10 cellular contexts compared by ENCODE assay signal in the genomic region with DNA sequence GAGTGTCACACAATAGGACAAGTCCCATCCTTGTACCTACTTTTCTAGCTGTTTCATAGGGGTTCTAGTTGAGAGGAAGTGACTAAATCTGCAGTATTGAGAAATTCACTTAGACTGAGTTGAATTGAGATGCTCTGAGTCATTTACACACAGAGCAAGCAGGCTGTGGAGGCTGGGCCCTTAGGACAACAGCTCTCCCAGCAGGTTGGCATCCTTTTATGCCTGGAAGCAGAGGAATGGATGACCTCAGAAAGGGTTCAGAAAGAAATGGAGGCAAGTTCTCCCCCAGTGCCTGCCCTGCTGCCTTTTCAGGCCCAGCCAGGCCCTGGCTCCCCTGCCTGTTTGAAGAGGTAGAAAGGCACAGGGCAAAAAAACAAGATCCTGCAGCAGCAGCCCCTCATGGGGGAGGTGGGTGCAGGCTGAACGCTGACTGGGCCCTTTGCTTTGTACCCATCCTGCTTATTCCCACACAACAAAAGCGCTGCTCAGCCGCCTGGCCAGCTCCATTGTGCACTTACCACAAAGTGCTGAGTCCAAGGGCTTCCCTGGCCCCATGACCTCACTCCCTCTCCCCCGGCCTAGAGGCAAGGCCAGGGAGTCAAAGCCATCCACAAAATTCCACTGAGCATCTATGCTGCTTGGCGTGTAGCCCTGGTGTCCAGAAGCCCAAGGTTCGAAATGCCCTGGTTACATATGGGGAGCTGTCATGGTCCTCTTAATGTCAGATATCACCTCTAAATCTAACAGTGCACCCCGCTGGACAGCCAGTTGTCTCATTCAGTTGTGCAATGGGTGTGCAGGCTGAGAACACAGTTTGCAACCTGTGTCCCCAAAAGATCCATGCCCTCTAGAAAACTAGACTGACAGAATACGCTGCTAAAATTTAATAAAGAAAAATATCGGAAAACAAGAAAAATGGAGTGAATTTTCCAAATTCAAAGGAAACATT. TPM values are rescaled to one million over a fixed set of nuclear protein-coding genes. Genes with fewer than 3 reads are reported as not detected.
A peak's percentile ranks its signal among the peaks of the same experiment; 100 is the strongest.
DNase-seq lines count a peak whose midpoint lies in the region; ATAC-seq, FAIRE-seq and TF ChIP-seq lines count a peak whose summit lies in the region.
"Had no signal": no experiment of that assay in that cellular context is flagged by ENCODE, and none has a peak within 500 bp of the region (broad histone marks: within the 10 kb centered on the region; RNA-seq: fewer than 3 reads in every experiment).

No MANE protein-coding gene starts in this region.

- no peaks in the 10 kb centered on the region for H3K4me1 Mint-ChIP-seq in stimulated activated naive B cell treated with anti-CD40 and anti-IgM and Interleukin-4, amounts not matched to agents 10 μg/mL and 1 μg/mL and 100 μg/mL, for 72 hours
- H3K4me1 Mint-ChIP-seq: nephron had no signal

- no peak for FAIRE-seq in kidney (lab: Jason Lieb, UNC)

- H3K9me3 Mint-ChIP-seq in stimulated activated naive B cell treated with anti-CD40 and anti-IgM and Interleukin-4, amounts not matched to agents 10 μg/mL and 1 μg/mL and 100 μg/mL, for 72 hours = no peaks in the 10 kb centered on the region
- H3K9me3 Mint-ChIP-seq: nephron had no signal

- H3K9ac ChIP-seq in HUES48 (ENCODE audit: low read depth, low read length) (peak overlapping the region; percentile 57), kidney (ENCODE audit: low read length in 2 of 2) (no peak overlapping the region)
- H3K9ac ChIP-seq: KMS-11 had no signal

- peak; percentile 87 for DNase-seq in CD1c-positive myeloid dendritic cell (ENCODE audit: extremely low spot score)
- DNase-seq in adrenal gland = peak; percentile 45 to 89 (median 87)
- peak; percentile 42 for DNase-seq in hippocampal formation (lab: John Stamatoyannopoulos, UW)
- DNase-seq in stimulated activated naive CD8-positive, alpha-beta T cell treated with anti-CD3 and anti-CD28 coated beads, Interleukin-15, Interleukin-2, amounts not matched to agents 100 U/mL and 50 U/mL, for 24 hours = peak; percentile 13
- no peak for DNase-seq in kidney
- no peak for DNase-seq in stimulated activated naive B cell treated with anti-CD40 and anti-IgM and Interleukin-4, amounts not matched to agents 10 μg/mL and 1 μg/mL and 100 μg/mL, for 72 hours
- DNase-seq in G401 (ENCODE audit: low spot score) = no peak

- H3K9me3 ChIP-seq in HUES48 (ENCODE audit: control insufficient read depth, insufficient read depth, low read length) (no peaks in the 10 kb centered on the region), adrenal gland (replicated peaks in 1 of 3) (no peaks in the 10 kb centered on the region), kidney (ENCODE audit: control insufficient read depth in 1 of 2, low read length in 2 of 2) (no peaks in the 10 kb centered on the region)

- H3K36me3 Mint-ChIP-seq in stimulated activated naive B cell treated with anti-CD40 and anti-IgM and Interleukin-4, amounts not matched to agents 10 μg/mL and 1 μg/mL and 100 μg/mL, for 72 hours = peaks cover 0 to 3% of the 10 kb centered on the region in 2 donors

- intact Hi-C loops in adrenal gland (cut with DNase I) = loop anchor here in 1 of 2 donors (10.0 kb wide), 1 partner anchor 54 kb away; a partner anchor contains a TSS
- intact Hi-C loops in kidney (cut with DNase I) = no loop called here

- H3K27ac Mint-ChIP-seq in stimulated activated naive B cell treated with anti-CD40 and anti-IgM and Interleukin-4, amounts not matched to agents 10 μg/mL and 1 μg/mL and 100 μg/mL, for 72 hours = no peak overlapping the region
- H3K27ac Mint-ChIP-seq: nephron had no signal

- peaks cover 17% of the 10 kb centered on the region for H3K4me1 ChIP-seq in HUES48 (ENCODE audit: control insufficient read depth, insufficient read depth, low read length)
- peaks cover 4 to 28% of the 10 kb centered on the region in 2 donors for H3K4me1 ChIP-seq in adrenal gland (replicated peaks in 1 of 2)
- no peaks in the 10 kb centered on the region for H3K4me1 ChIP-seq in kidney (ENCODE audit: control insufficient read depth in 1 of 2, insufficient read depth in 1 of 2, low read depth in 1 of 2, low read length in 2 of 2)

- TF ChIP-seq POLR2A in adrenal gland (IDR thresholded peaks at IDR 0.05) = no peak

- no peak overlapping the region for H3K4me3 Mint-ChIP-seq in stimulated activated naive B cell treated with anti-CD40 and anti-IgM and Interleukin-4, amounts not matched to agents 10 μg/mL and 1 μg/mL and 100 μg/mL, for 72 hours
- H3K4me3 Mint-ChIP-seq: nephron had no signal

- 70 to 73% (median 73%) methylated on average over 7 to 9 of the region's 9 CpGs for WGBS in adrenal gland, 4 donors

- no peaks in the 10 kb centered on the region for H3K27me3 Mint-ChIP-seq in stimulated activated naive B cell treated with anti-CD40 and anti-IgM and Interleukin-4, amounts not matched to agents 10 μg/mL and 1 μg/mL and 100 μg/mL, for 72 hours

- peak overlapping the region; percentile 100 for H3K27ac ChIP-seq in HUES48 (ENCODE audit: low read depth, low read length)
- H3K27ac ChIP-seq in adrenal gland = peak overlapping the region; percentile 40 to 74 (median 57)
- H3K27ac ChIP-seq in kidney (ENCODE audit: low read depth in 2 of 2, low read length in 2 of 2) = no peak overlapping the region
- H3K27ac ChIP-seq: KMS-11 had no signal

- H3K27me3 ChIP-seq in HUES48 (ENCODE audit: control insufficient read depth, insufficient read depth, low read length) (no peaks in the 10 kb centered on the region), adrenal gland (no peaks in the 10 kb centered on the region)

- no peak for TF ChIP-seq CTCF in adrenal gland (IDR thresholded peaks at IDR 0.05)
- no peak for TF ChIP-seq CTCF in kidney (IDR thresholded peaks at IDR 0.05; ENCODE audit: borderline replicate concordance, extremely low read depth, insufficient read depth)

- ATAC-seq in stimulated activated naive CD8-positive, alpha-beta T cell treated with anti-CD3 and anti-CD28 coated beads, Interleukin-15, Interleukin-2, amounts not matched to agents 100 U/mL and 50 U/mL, for 24 hours = peak; percentile 93
- no peak for ATAC-seq in stimulated activated naive B cell treated with anti-CD40 and anti-IgM and Interleukin-4, amounts not matched to agents 10 μg/mL and 1 μg/mL and 100 μg/mL, for 72 hours (replicated peaks)

- no peaks in the 10 kb centered on the region for H3K36me3 ChIP-seq in HUES48 (ENCODE audit: control insufficient read depth, insufficient read depth, low read length)
- H3K36me3 ChIP-seq in adrenal gland (replicated peaks in 1 of 2) = no peaks in the 10 kb centered on the region
- no peaks in the 10 kb centered on the region for H3K36me3 ChIP-seq in kidney (ENCODE audit: control insufficient read depth in 1 of 2, insufficient read depth in 2 of 2, low read length in 2 of 2)

- in situ Hi-C loops in G401 (cut with HindIII; ENCODE audit: low sequenced_read_pairs) = no loop called here

- H3K4me3 ChIP-seq in HUES48 (ENCODE audit: low read depth, low read length) (peak overlapping the region; percentile 23; the same call in 1 of the 2 replicates), adrenal gland (no peak overlapping the region), kidney (ENCODE audit: low read length in 2 of 2) (no peak overlapping the region)

RNA-seq across cellular contexts. Expression of a gene that starts 5.4 kb away (rescaled TPM):
- total RNA-seq in adrenal gland = not detected
- not detected for polyA plus RNA-seq in adrenal gland
- total RNA-seq in kidney = not detected
- not detected for polyA plus RNA-seq in kidney (ENCODE audit: insufficient read depth, low read depth, low replicate concordance)
- 0.43 TPM in 1 of 2 replicates, not detected in the other for total RNA-seq in G401 (2014; rRNA removed; shearing (Covaris generic))

RNA-seq across cellular contexts. Expression of a gene that starts 52.7 kb away (rescaled TPM):
- total RNA-seq in adrenal gland (10 to 100 TPM; 22.2 to 84.5 (median 44.6) TPM), kidney (52.3 TPM)
- polyA plus RNA-seq in adrenal gland (10 to 100 TPM in 2 of 3 donors, 1 to 10 TPM in 1; 5.8 to 54.1 (median 12.5) TPM), kidney (ENCODE audit: insufficient read depth, low read depth, low replicate concordance) (7.6 TPM)
- total RNA-seq in G401 (2014; rRNA removed; shearing (Covaris generic)) = 22.3 and 30.8 TPM in 2 replicates

Comparison
In these comparisons a context has a peak if more than half of its experiments do, and no peak if none do; other contexts are left out.
1. DNase-seq: peak in CD1c-positive myeloid dendritic cell (single experiment), adrenal gland (7 of 7), hippocampal formation (2 of 2) and stimulated activated naive CD8-positive, alpha-beta T cell treated with anti-CD3 and anti-CD28 coated beads, Interleukin-15, Interleukin-2, amounts not matched to agents 100 U/mL and 50 U/mL, for 24 hours (single experiment); none in kidney (single experiment), stimulated activated naive B cell treated with anti-CD40 and anti-IgM and Interleukin-4, amounts not matched to agents 10 μg/mL and 1 μg/mL and 100 μg/mL, for 72 hours (single experiment) and G401 (single experiment).
2. H3K27ac ChIP-seq: peak in HUES48 (single experiment) and adrenal gland (5 of 5); none in kidney (0 of 2).